ENCODE assay signal across 13 cellular contexts in genomic region chr13:20412761-20413355, GRCh38.
DNase-seq lines count a peak whose midpoint lies in the region; ATAC-seq, FAIRE-seq and TF ChIP-seq lines count a peak whose summit lies in the region.
"Had no signal": no experiment of that assay in that cellular context is flagged by ENCODE, and none has a peak within 500 bp of the region (broad histone marks: within the 10 kb centered on the region; RNA-seq: fewer than 3 reads in every experiment).

No MANE protein-coding gene starts in this region.

- no peak for TF ChIP-seq CTCF in endothelial cell (IDR thresholded peaks at IDR 0.05; ENCODE audit: unreplicated experiment)

- ATAC-seq in CD4-positive, CD25-positive, alpha-beta regulatory T cell (ENCODE audit: low read depth in 2 of 2): no peak
- no peak for ATAC-seq in HG03196 (IDR thresholded peaks at IDR 0.05; ENCODE audit: unreplicated experiment)

- peaks cover 5% of the 10 kb centered on the region for H3K36me3 Mint-ChIP-seq in CD4-positive, CD25-positive, alpha-beta regulatory T cell
- H3K36me3 Mint-ChIP-seq in activated CD4-positive, alpha-beta memory T cell treated with anti-CD3 and anti-CD28 coated beads for 36 hours: peaks cover 8% of the 10 kb centered on the region
- H3K36me3 Mint-ChIP-seq in endothelial cell (ENCODE audit: low read depth, unreplicated experiment): no peaks in the 10 kb centered on the region

- H3K4me3 Mint-ChIP-seq in CD4-positive, CD25-positive, alpha-beta regulatory T cell: peak overlapping the region in 2 of 4 donors; percentile 12 to 48
- no peak overlapping the region for H3K4me3 Mint-ChIP-seq in activated CD4-positive, alpha-beta memory T cell treated with anti-CD3 and anti-CD28 coated beads for 36 hours
- H3K4me3 Mint-ChIP-seq in endothelial cell (ENCODE audit: unreplicated experiment): no peak overlapping the region

- no peak for TF ChIP-seq POLR2A in GM12891 (IDR thresholded peaks at IDR 0.05; ENCODE audit: low read depth, low read length)

- peak in 1 of 3 donors; percentile 55 for DNase-seq in CD4-positive, CD25-positive, alpha-beta regulatory T cell
- DNase-seq in GM12891 (ENCODE audit: insufficient read length, low spot score) (no peak), endothelial cell (ENCODE audit: low spot score) (no peak), SK-N-DZ (ENCODE audit: low spot score) (no peak), OCI-M2 (lab: John Stamatoyannopoulos, UW; ENCODE audit: unreplicated experiment) (no peak)
- peak; percentile 50 for DNase-seq in activated CD4-positive, alpha-beta memory T cell treated with anti-CD3 and anti-CD28 coated beads for 36 hours
- DNase-seq: Caco-2, kidney, NCI-H2081 treated with DMSO at 0.1 percent for 48 hours, WERI-Rb-1 had no signal

- H3K27me3 Mint-ChIP-seq in CD4-positive, CD25-positive, alpha-beta regulatory T cell: no peaks in the 10 kb centered on the region
- H3K27me3 Mint-ChIP-seq in activated CD4-positive, alpha-beta memory T cell treated with anti-CD3 and anti-CD28 coated beads for 36 hours: no peaks in the 10 kb centered on the region
- peaks cover 4% of the 10 kb centered on the region for H3K27me3 Mint-ChIP-seq in endothelial cell (ENCODE audit: unreplicated experiment)

- no peak overlapping the region for H3K4me3 ChIP-seq in CD4-positive, CD25-positive, alpha-beta regulatory T cell (ENCODE audit: low read depth, low read length)
- peak overlapping the region; percentile 44; the same call in 1 of the 2 replicates for H3K4me3 ChIP-seq in iPS-20b (ENCODE audit: low read length)

- H3K27ac Mint-ChIP-seq in CD4-positive, CD25-positive, alpha-beta regulatory T cell: peak overlapping the region; percentile 68 to 89 (median 80)
- H3K27ac Mint-ChIP-seq in activated CD4-positive, alpha-beta memory T cell treated with anti-CD3 and anti-CD28 coated beads for 36 hours: peak overlapping the region; percentile 36
- H3K27ac Mint-ChIP-seq in endothelial cell (ENCODE audit: unreplicated experiment): no peak overlapping the region

- no peaks in the 10 kb centered on the region for H3K9me3 ChIP-seq in CD4-positive, CD25-positive, alpha-beta regulatory T cell (ENCODE audit: control insufficient read depth in 2 of 2, low read length in 2 of 2)
- H3K9me3 ChIP-seq in iPS-20b (ENCODE audit: insufficient read depth, low read depth, low read length): no peaks in the 10 kb centered on the region
- H3K9me3 ChIP-seq: Caco-2 had no signal

- H3K27me3 ChIP-seq in CD4-positive, CD25-positive, alpha-beta regulatory T cell (ENCODE audit: control insufficient read depth, insufficient read depth, low read length): no peaks in the 10 kb centered on the region
- peaks cover 19% of the 10 kb centered on the region; the same call in 1 of the 2 replicates for H3K27me3 ChIP-seq in iPS-20b (ENCODE audit: insufficient read depth, low read length)

- POLR2A ChIA-PET in activated CD4-positive, alpha-beta memory T cell treated with anti-CD3 and anti-CD28 coated beads for 36 hours (lab: Charles Lee): no interaction called here

- H3K36me3 ChIP-seq in CD4-positive, CD25-positive, alpha-beta regulatory T cell (ENCODE audit: control insufficient read depth, insufficient read depth, low read length): no peaks in the 10 kb centered on the region
- no peaks in the 10 kb centered on the region for H3K36me3 ChIP-seq in iPS-20b (ENCODE audit: insufficient read depth, low read depth, low read length)
- H3K36me3 ChIP-seq: WERI-Rb-1 had no signal

- CTCF ChIA-PET in activated CD4-positive, alpha-beta memory T cell treated with anti-CD3 and anti-CD28 coated beads for 36 hours (lab: Charles Lee): interaction anchor here (0.6 to 0.8 kb wide), 2 partner anchors 42 to 227 kb away, joined by 3 to 4 read pairs; no protein-coding TSS in a partner anchor

- peaks cover 0 to 2% (median 0%) of the 10 kb centered on the region in 7 donors for H3K9me3 Mint-ChIP-seq in CD4-positive, CD25-positive, alpha-beta regulatory T cell
- H3K9me3 Mint-ChIP-seq in activated CD4-positive, alpha-beta memory T cell treated with anti-CD3 and anti-CD28 coated beads for 36 hours: peaks cover 9% of the 10 kb centered on the region
- H3K9me3 Mint-ChIP-seq in endothelial cell (ENCODE audit: unreplicated experiment): no peaks in the 10 kb centered on the region

- intact Hi-C loops in activated CD4-positive, alpha-beta memory T cell treated with anti-CD3 and anti-CD28 coated beads for 36 hours (cut with micrococcal nuclease): loop anchor here (1.0 to 5.0 kb wide), 3 partner anchors 7 to 289 kb away; partner anchors contain the start of gene IL17D

- H3K4me1 Mint-ChIP-seq in CD4-positive, CD25-positive, alpha-beta regulatory T cell: peaks cover 11 to 27% (median 23%) of the 10 kb centered on the region in 4 donors
- H3K4me1 Mint-ChIP-seq in activated CD4-positive, alpha-beta memory T cell treated with anti-CD3 and anti-CD28 coated beads for 36 hours (ENCODE audit: low read depth): peaks cover 24% of the 10 kb centered on the region
- peaks cover 16% of the 10 kb centered on the region for H3K4me1 Mint-ChIP-seq in endothelial cell (ENCODE audit: unreplicated experiment)

- no peak overlapping the region; the same call in 1 of the 2 replicates for H3K9ac ChIP-seq in iPS-20b (ENCODE audit: low read depth, low read length)

- peak; percentile 52 for FAIRE-seq in GM12891 (lab: Jason Lieb, UNC)
- FAIRE-seq: kidney, RCC 7860 had no signal

- peaks cover 24% of the 10 kb centered on the region for H3K4me1 ChIP-seq in CD4-positive, CD25-positive, alpha-beta regulatory T cell (ENCODE audit: control insufficient read depth, insufficient read depth, low read length, poor library complexity, severe bottlenecking)
- H3K4me1 ChIP-seq in iPS-20b (ENCODE audit: insufficient read depth, low read length): peaks cover 27% of the 10 kb centered on the region
- H3K4me1 ChIP-seq: Caco-2 had no signal

- H3K27ac ChIP-seq in CD4-positive, CD25-positive, alpha-beta regulatory T cell (ENCODE audit: insufficient read depth, low read length, poor library complexity, severe bottlenecking): no peak overlapping the region
- H3K27ac ChIP-seq in iPS-20b (ENCODE audit: low read length): no peak overlapping the region
- H3K27ac ChIP-seq: WERI-Rb-1 had no signal

TF ChIP-seq in GM12891, 5 proteins besides CTCF, POLR2A, EP300 and RAD21:
- no peak for TF ChIP-seq TAF1 (IDR thresholded peaks at IDR 0.05; ENCODE audit: low read depth, low read length)
- no peak for TF ChIP-seq PAX5 (IDR thresholded peaks at IDR 0.05; ENCODE audit: insufficient read depth, low read length, severe bottlenecking)
- no peak for TF ChIP-seq SPI1 (IDR thresholded peaks at IDR 0.05; ENCODE audit: low read depth, low read length)
- no peak for TF ChIP-seq POU2F2 (IDR thresholded peaks at IDR 0.05; ENCODE audit: low read depth, low read length)
- no peak for TF ChIP-seq POLR2AphosphoS5 (IDR thresholded peaks at IDR 0.05; ENCODE audit: low read depth, low read length)
